Comparison of ENCODE assay signal across 17 cellular contexts in genomic region chr14:22607291-22607690, GRCh38. TPM values are rescaled to one million over a fixed set of nuclear protein-coding genes. Genes with fewer than 3 reads are reported as not detected.
"Had no signal": no experiment of that assay in that cellular context is flagged by ENCODE, and none has a peak within 500 bp of the region (broad histone marks: within the 10 kb centered on the region; RNA-seq: fewer than 3 reads in every experiment).

No MANE protein-coding gene starts in this region.

- ATAC-seq: stimulated activated memory B cell treated with anti-CD40 and anti-IgM and Interleukin-4, amounts not matched to agents 10 μg/mL and 1 μg/mL and 100 μg/mL, for 72 hours; T-cell had no signal

- H3K27ac ChIP-seq: ascending aorta, cardiac muscle cell, esophagus squamous epithelium, ovary had no signal

- FAIRE-seq: colon, endothelial cell of umbilical vein had no signal

- DNase-seq: activated CD4-positive, alpha-beta T cell treated with anti-CD3 and anti-CD28 coated beads for 1 hour; activated CD4-positive, alpha-beta T cell treated with anti-CD3 and anti-CD28 coated beads, Interleukin-2, amount 50 U/mL, for 48 hours; activated naive CD4-positive, alpha-beta T cell treated with anti-CD3 and anti-CD28 coated beads, Interleukin-2, amount 10 ng/mL, durations not matched to agents 7 days and 5 days; esophagus squamous epithelium; kidney glomerular epithelial cell; ovary; stimulated activated CD4-positive, alpha-beta T cell treated with anti-CD3 and anti-CD28 coated beads, Interleukin-2, amount 100 ng/mL, for 48 hours; T-cell had no signal

- H3K4me1 ChIP-seq: ascending aorta had no signal

- H3K4me3 ChIP-seq: ascending aorta, cardiac muscle cell, esophagus squamous epithelium, ovary had no signal

- H3K36me3 ChIP-seq: ovary had no signal

- H3K27me3 ChIP-seq: ascending aorta, cardiac muscle cell, esophagus squamous epithelium, ovary had no signal

- H3K9me3 ChIP-seq: ascending aorta, esophagus squamous epithelium, ovary had no signal

RNA-seq across cellular contexts. Expression of gene OR6J1, which starts 36.9 kb away (rescaled TPM):
- total RNA-seq: ascending aorta, cardiac muscle cell, endothelial cell of umbilical vein, esophagus squamous epithelium, fibroblast of villous mesenchyme, lower leg skin, neural crest cell, T-cell, ureter had no signal
- polyA plus RNA-seq: cardiac muscle cell, endothelial cell of umbilical vein, ovary had no signal
